ENCODE assay signal across 20 cellular contexts in the genomic region with DNA sequence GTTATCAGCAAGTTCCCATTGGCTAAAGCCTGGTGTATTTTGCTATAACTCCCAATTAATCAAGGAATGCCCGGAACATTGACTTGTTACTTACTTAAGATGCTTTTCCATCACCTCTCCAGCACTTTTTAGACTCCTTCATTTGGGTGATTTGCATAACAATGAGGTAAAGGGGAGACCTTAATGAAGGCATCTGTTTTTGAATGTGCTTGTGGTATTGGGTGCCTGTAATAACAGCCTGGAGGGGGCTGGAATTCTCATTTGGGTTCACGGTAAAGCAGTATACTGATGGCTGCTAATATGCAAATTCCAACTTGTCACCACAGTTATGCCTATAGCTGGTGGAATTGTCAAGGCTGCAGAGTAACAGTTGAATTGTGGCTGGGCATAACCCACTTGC.
DNase-seq lines count a peak whose midpoint lies in the region; ATAC-seq and TF ChIP-seq lines count a peak whose summit lies in the region.
"Had no signal": no experiment of that assay in that cellular context is flagged by ENCODE, and none has a peak within 500 bp of the region (broad histone marks: within the 10 kb centered on the region; RNA-seq: fewer than 3 reads in every experiment).

No MANE protein-coding gene starts in this region.

- no peaks in the 10 kb centered on the region for H3K27me3 Mint-ChIP-seq in CD8-positive, alpha-beta T cell (ENCODE audit: low read depth)
- H3K27me3 Mint-ChIP-seq in brain = peaks cover 7% of the 10 kb centered on the region

- DNase-seq in CD8-positive, alpha-beta T cell = no peak
- DNase-seq in NCI-H526 (lab: John Stamatoyannopoulos, UW) = peak; percentile 32 to 53
- no peak for DNase-seq in GM20000 (ENCODE audit: low spot score)
- DNase-seq in right lobe of liver = no peak
- DNase-seq in cardiac septum (ENCODE audit: low spot score) = no peak
- no peak for DNase-seq in mesenchymal stem cell
- DNase-seq: BE2C, KBM-7, NCI-H1092, NCI-H1436, NCI-H1930, NCI-H510A, NCI-H82, OCI-M1 had no signal

- no peak overlapping the region for H2BK120ac ChIP-seq in mesenchymal stem cell (ENCODE audit: low read depth, low read length)

- ATAC-seq in CD8-positive, alpha-beta T cell = no peak
- no peak for ATAC-seq in right lobe of liver
- ATAC-seq: A549, Right ventricle myocardium inferior had no signal

- peaks cover 47% of the 10 kb centered on the region for H3K4me1 ChIP-seq in CD8-positive, alpha-beta T cell (ENCODE audit: insufficient read depth, low read length)
- peaks cover 25% of the 10 kb centered on the region for H3K4me1 ChIP-seq in iPS-18a (ENCODE audit: control insufficient read depth, low read depth, low read length)
- H3K4me1 ChIP-seq in right lobe of liver = no peaks in the 10 kb centered on the region
- peaks cover 6% of the 10 kb centered on the region for H3K4me1 ChIP-seq in mesenchymal stem cell (ENCODE audit: control insufficient read depth, insufficient read depth, low read depth, low read length)
- H3K4me1 ChIP-seq: A549, BE2C, SJSA1 had no signal

- no peak overlapping the region for H2BK12ac ChIP-seq in mesenchymal stem cell (ENCODE audit: low read length in 2 of 2)

- peaks cover 60% of the 10 kb centered on the region for H3K4me1 Mint-ChIP-seq in CD8-positive, alpha-beta T cell (ENCODE audit: low read depth)
- H3K4me1 Mint-ChIP-seq in brain = peaks cover 46% of the 10 kb centered on the region

- no peaks in the 10 kb centered on the region for H3K9me3 ChIP-seq in CD8-positive, alpha-beta T cell (ENCODE audit: low read length)
- no peaks in the 10 kb centered on the region for H3K9me3 ChIP-seq in iPS-18a (ENCODE audit: control insufficient read depth, low read depth, low read length)
- H3K9me3 ChIP-seq in right lobe of liver = no peaks in the 10 kb centered on the region
- no peaks in the 10 kb centered on the region for H3K9me3 ChIP-seq in mesenchymal stem cell (ENCODE audit: control insufficient read depth, low read length)
- H3K9me3 ChIP-seq: A549, BE2C, SJSA1 had no signal

- H2AFZ ChIP-seq in mesenchymal stem cell (ENCODE audit: low read depth, low read length) = no peak overlapping the region

- intact Hi-C loops in CD8-positive, alpha-beta T cell (cut with DNase I, micrococcal nuclease) = no loop called here
- intact Hi-C loops in right lobe of liver (cut with DNase I) (no loop called here), cardiac septum (cut with DNase I) (no loop called here)

- H3K36me3 ChIP-seq in CD8-positive, alpha-beta T cell (ENCODE audit: insufficient read depth, low read length) = no peaks in the 10 kb centered on the region
- H3K36me3 ChIP-seq in iPS-18a (ENCODE audit: control insufficient read depth, low read depth, low read length) (no peaks in the 10 kb centered on the region), right lobe of liver (no peaks in the 10 kb centered on the region), mesenchymal stem cell (ENCODE audit: control insufficient read depth in 1 of 2, insufficient read depth in 2 of 2, low read depth in 1 of 2, low read length in 2 of 2) (no peaks in the 10 kb centered on the region)
- H3K36me3 ChIP-seq: BE2C, SJSA1 had no signal

- no peak overlapping the region for H3K14ac ChIP-seq in mesenchymal stem cell (ENCODE audit: low read length in 2 of 2)

- TF ChIP-seq CTCF in CD8-positive, alpha-beta T cell (IDR thresholded peaks at IDR 0.05) = no peak
- TF ChIP-seq CTCF in brain (conservative IDR thresholded peaks at IDR 0.05) (no peak), GM20000 (IDR thresholded peaks at IDR 0.05; ENCODE audit: extremely low read depth, missing control alignments) (no peak), right lobe of liver (IDR thresholded peaks at IDR 0.05) (no peak)

- H3K27ac ChIP-seq in CD8-positive, alpha-beta T cell (ENCODE audit: low read depth, low read length) = no peak overlapping the region
- H3K27ac ChIP-seq in iPS-18a (ENCODE audit: low read length) (no peak overlapping the region), right lobe of liver (no peak overlapping the region), mesenchymal stem cell (ENCODE audit: low read length, poor library complexity, severe bottlenecking) (no peak overlapping the region)
- H3K27ac ChIP-seq: A549, HL-60, SJSA1 had no signal

- POLR2A ChIA-PET in CD8-positive, alpha-beta T cell (lab: Charles Lee) = no interaction called here

- H3K9ac ChIP-seq in iPS-18a (ENCODE audit: low read length) = no peak overlapping the region
- no peak overlapping the region for H3K9ac ChIP-seq in mesenchymal stem cell (ENCODE audit: low read length)

- H4K91ac ChIP-seq in mesenchymal stem cell (ENCODE audit: low read length) = no peak overlapping the region

- peak overlapping the region; percentile 68 for H3K27ac Mint-ChIP-seq in CD8-positive, alpha-beta T cell
- peak overlapping the region in 4 of 5 experiments; percentile 44 to 93 (median 86) for H3K27ac Mint-ChIP-seq in brain

- CTCF ChIA-PET in CD8-positive, alpha-beta T cell (lab: Charles Lee) = no interaction called here

- no peak overlapping the region for H2AK5ac ChIP-seq in mesenchymal stem cell (ENCODE audit: low read length, severe bottlenecking)

- no peak overlapping the region for H3K4me3 Mint-ChIP-seq in CD8-positive, alpha-beta T cell
- peak overlapping the region in 2 of 5 experiments; percentile 12 to 78 for H3K4me3 Mint-ChIP-seq in brain

- H3K18ac ChIP-seq in mesenchymal stem cell (ENCODE audit: low read depth in 1 of 2, low read length in 2 of 2) = no peak overlapping the region

- no peak overlapping the region for H4K8ac ChIP-seq in mesenchymal stem cell (ENCODE audit: low read length)

- no peak overlapping the region for H3K4me3 ChIP-seq in CD8-positive, alpha-beta T cell (ENCODE audit: low read depth, low read length)
- H3K4me3 ChIP-seq in iPS-18a (ENCODE audit: low read length) = peak overlapping the region; percentile 2
- H3K4me3 ChIP-seq in right lobe of liver = no peak overlapping the region
- no peak overlapping the region for H3K4me3 ChIP-seq in mesenchymal stem cell (ENCODE audit: insufficient read depth in 1 of 2, low read depth in 1 of 2, low read length in 2 of 2)
- H3K4me3 ChIP-seq: A549, SJSA1 had no signal

- 100% methylated on average over 2 of the region's 2 CpGs for WGBS in right lobe of liver (ENCODE audit: insufficient coverage, low coverage, low lambda C conversion rate, missing lambda C conversion rate)
- 40% methylated on average over 1 of the region's 2 CpGs for WGBS in mesenchymal stem cell

- H3K36me3 Mint-ChIP-seq in CD8-positive, alpha-beta T cell = no peaks in the 10 kb centered on the region
- H3K36me3 Mint-ChIP-seq in brain = no peaks in the 10 kb centered on the region

- no peak overlapping the region for H3K23ac ChIP-seq in mesenchymal stem cell (ENCODE audit: low read length in 2 of 2)

- no peaks in the 10 kb centered on the region for H3K27me3 ChIP-seq in CD8-positive, alpha-beta T cell (ENCODE audit: insufficient read depth, low read length)
- H3K27me3 ChIP-seq in iPS-18a (ENCODE audit: control insufficient read depth, insufficient read depth, low read length) = no peaks in the 10 kb centered on the region
- no peaks in the 10 kb centered on the region for H3K27me3 ChIP-seq in right lobe of liver
- H3K27me3 ChIP-seq in mesenchymal stem cell (ENCODE audit: control insufficient read depth in 1 of 2, insufficient read depth in 1 of 2, low read length in 2 of 2) = no peaks in the 10 kb centered on the region
- H3K27me3 ChIP-seq: BE2C, SJSA1 had no signal

- no peak overlapping the region for H3K4me2 ChIP-seq in mesenchymal stem cell (ENCODE audit: low read length, poor library complexity, severe bottlenecking)
- H3K4me2 ChIP-seq: A549 had no signal

- TF ChIP-seq POLR2A in right lobe of liver (IDR thresholded peaks at IDR 0.05) = no peak

- H3K4ac ChIP-seq in mesenchymal stem cell (ENCODE audit: low read depth in 1 of 2, low read length in 2 of 2) = no peak overlapping the region

- H2BK5ac ChIP-seq in mesenchymal stem cell (ENCODE audit: low read depth, low read length, poor library complexity, severe bottlenecking) = no peak overlapping the region

- peaks cover 2% of the 10 kb centered on the region for H3K9me3 Mint-ChIP-seq in CD8-positive, alpha-beta T cell
- peaks cover 0 to 5% (median 0%) of the 10 kb centered on the region in 5 experiments for H3K9me3 Mint-ChIP-seq in brain

- no peak overlapping the region for H2BK15ac ChIP-seq in mesenchymal stem cell (ENCODE audit: low read depth, poor library complexity, severe bottlenecking)

- no peaks in the 10 kb centered on the region for H3K79me1 ChIP-seq in mesenchymal stem cell (replicated peaks; ENCODE audit: low read length, poor library complexity, severe bottlenecking)

Comparison
In these comparisons a context has a peak if more than half of its experiments do, and no peak if none do; other contexts are left out.
1. DNase-seq: peak in NCI-H526 (2 of 2); none in CD8-positive, alpha-beta T cell (0 of 7), GM20000 (single experiment), right lobe of liver (0 of 3), cardiac septum (single experiment) and mesenchymal stem cell (single experiment).